In the genomic region with DNA sequence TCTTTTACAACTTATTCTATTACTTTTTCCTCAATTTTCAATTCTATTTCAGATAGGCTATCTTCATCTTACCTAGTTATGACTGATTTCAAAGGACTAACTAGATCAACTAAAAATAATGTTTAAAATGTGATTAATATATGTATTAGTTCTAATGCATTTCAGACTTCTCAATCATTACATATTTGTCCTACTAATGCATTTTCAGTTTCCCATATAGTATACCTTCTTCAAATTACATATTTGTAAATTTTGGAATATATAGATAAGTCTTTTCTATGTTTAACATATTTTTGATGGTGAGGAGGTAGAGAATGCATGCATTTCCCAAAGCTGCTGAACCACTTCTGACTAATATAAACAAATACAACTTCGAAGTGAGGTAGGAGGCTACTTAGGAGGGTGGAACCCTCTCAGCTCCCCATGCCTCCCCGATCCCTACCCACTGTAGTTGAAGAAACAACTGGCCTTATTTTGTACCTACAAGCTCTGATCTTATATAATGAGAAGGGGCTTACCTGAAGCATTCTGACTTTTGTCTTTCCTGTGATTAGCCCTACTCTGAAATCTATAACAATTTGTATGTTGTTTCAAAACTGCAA, we compare ENCODE assay signal across 8 cellular contexts. TPM values are rescaled to one million over a fixed set of nuclear protein-coding genes. Genes with fewer than 3 reads are reported as not detected.
A peak's percentile ranks its signal among the peaks of the same experiment; 100 is the strongest.
DNase-seq lines count a peak whose midpoint lies in the region; ATAC-seq and TF ChIP-seq lines count a peak whose summit lies in the region.

No MANE protein-coding gene starts in this region.

- no peak for DNase-seq in CD4-positive, alpha-beta T cell
- peak; percentile 30 for DNase-seq in choroid plexus epithelial cell (ENCODE audit: low read depth)
- DNase-seq in NOMO-1 treated with DMSO at 0.1 percent for 48 hours (lab: John Stamatoyannopoulos, UW; ENCODE audit: unreplicated experiment), result no peak
- DNase-seq in putamen (ENCODE audit: low spot score), result no peak

- peak overlapping the region; percentile 86 for H3K4me2 ChIP-seq in neural cell (ENCODE audit: low read length)

- CTCF ChIA-PET in CD4-positive, alpha-beta T cell (lab: Charles Lee), result interaction anchor here (0.5 to 1.3 kb wide), 5 partner anchors 21 to 1220 kb away, joined by 3 read pairs; partner anchors contain the start of genes ODR4 and TPR

- peaks cover 56% of the 10 kb centered on the region for H3K4me1 Mint-ChIP-seq in CD4-positive, alpha-beta T cell (ENCODE audit: low read depth)

- H3K9me2 ChIP-seq in neural cell (ENCODE audit: insufficient read depth, low read length), result no peaks in the 10 kb centered on the region

- H3K27ac Mint-ChIP-seq in CD4-positive, alpha-beta T cell, result peak overlapping the region; percentile 95

- no peak overlapping the region for H2AFZ ChIP-seq in neural cell (ENCODE audit: low read depth, low read length)

- TF ChIP-seq CTCF in CD4-positive, alpha-beta T cell (IDR thresholded peaks at IDR 0.05), result no peak
- TF ChIP-seq CTCF in choroid plexus epithelial cell (conservative IDR thresholded peaks at IDR 0.05; ENCODE audit: low read depth, low read length) (no peak), neural cell (IDR thresholded peaks at IDR 0.05; ENCODE audit: poor library complexity, severe bottlenecking) (no peak)

- H3K9me3 ChIP-seq in CD4-positive, alpha-beta T cell (ENCODE audit: control insufficient read depth, low read length), result no peaks in the 10 kb centered on the region
- H3K9me3 ChIP-seq in HUES6 (ENCODE audit: control insufficient read depth, insufficient read depth, low read depth, low read length) (no peaks in the 10 kb centered on the region), neural cell (ENCODE audit: low read length) (no peaks in the 10 kb centered on the region)

- H3K27me3 Mint-ChIP-seq in CD4-positive, alpha-beta T cell, result no peaks in the 10 kb centered on the region

- no peaks in the 10 kb centered on the region for H3K9me3 Mint-ChIP-seq in CD4-positive, alpha-beta T cell

- H3K79me2 ChIP-seq in neural cell (replicated peaks; ENCODE audit: insufficient read depth, low read length), result peaks cover 29% of the 10 kb centered on the region

- intact Hi-C loops in CD4-positive, alpha-beta T cell (cut with DNase I, micrococcal nuclease), result loop anchor here (2.0 to 10.0 kb wide), 5 partner anchors 108 to 1520 kb away; partner anchors contain the start of genes ARPC5 (in 1 of the 2) and RNF2 (in 1 of the 2)

- no peak for TF ChIP-seq RAD21 in neural cell (conservative IDR thresholded peaks at IDR 0.05)

- no peak overlapping the region for H3K9ac ChIP-seq in HUES6 (ENCODE audit: low read length)
- peak overlapping the region; percentile 1 for H3K9ac ChIP-seq in neural cell (ENCODE audit: low read length)

- H3F3A ChIP-seq in neural cell (ENCODE audit: insufficient read depth, low read length, poor library complexity, severe bottlenecking), result no peaks in the 10 kb centered on the region

- H3K27me3 ChIP-seq in CD4-positive, alpha-beta T cell (ENCODE audit: control insufficient read depth, insufficient read depth, low read length), result no peaks in the 10 kb centered on the region
- no peaks in the 10 kb centered on the region for H3K27me3 ChIP-seq in HUES6 (ENCODE audit: control insufficient read depth, insufficient read depth, low read length)
- no peaks in the 10 kb centered on the region for H3K27me3 ChIP-seq in neural cell (ENCODE audit: insufficient read depth, low read depth, low read length)

- no peak for TF ChIP-seq EP300 in neural cell (conservative IDR thresholded peaks at IDR 0.05; ENCODE audit: poor library complexity, severe bottlenecking)

- H3K36me3 ChIP-seq in HUES6 (ENCODE audit: control insufficient read depth, insufficient read depth, low read length) (peaks cover 7% of the 10 kb centered on the region; the same call in 1 of the 2 replicates), neural cell (ENCODE audit: insufficient read depth, low read length) (no peaks in the 10 kb centered on the region)

- H3K4me3 ChIP-seq in HUES6 (ENCODE audit: low read depth, low read length) (peak overlapping the region; percentile 78; the same call in 1 of the 2 replicates), choroid plexus epithelial cell (ENCODE audit: low read depth, low read length) (peak overlapping the region; percentile 17), neural cell (ENCODE audit: low read length) (peak overlapping the region; percentile 80)

- peaks cover 9% of the 10 kb centered on the region; the same call in 1 of the 2 replicates for H3K4me1 ChIP-seq in HUES6 (ENCODE audit: control insufficient read depth, insufficient read depth, low read length)

- POLR2A ChIA-PET in CD4-positive, alpha-beta T cell (lab: Charles Lee), result interaction anchor here (1.1 to 4.2 kb wide), 6 partner anchors 110 to 1220 kb away, joined by 3 to 38 read pairs (median 14); partner anchors contain the start of genes EDEM3, IVNS1ABP, ODR4 and RNF2

- H3K27ac ChIP-seq in CD4-positive, alpha-beta T cell (ENCODE audit: low read depth, low read length), result no peak overlapping the region
- no peak overlapping the region for H3K27ac ChIP-seq in HUES6 (ENCODE audit: low read depth, low read length)
- no peak overlapping the region for H3K27ac ChIP-seq in neural cell (ENCODE audit: low read length)

- no peaks in the 10 kb centered on the region for H4K20me1 ChIP-seq in neural cell (ENCODE audit: insufficient read depth)

- H3K36me3 Mint-ChIP-seq in CD4-positive, alpha-beta T cell (ENCODE audit: low read depth), result peaks cover 30% of the 10 kb centered on the region

- peak overlapping the region; percentile 99 for H3K4me3 Mint-ChIP-seq in CD4-positive, alpha-beta T cell

- ATAC-seq in CD4-positive, alpha-beta T cell (ENCODE audit: poor library complexity), result no peak
- ATAC-seq in HG03571 (IDR thresholded peaks at IDR 0.05; ENCODE audit: unreplicated experiment) (no peak), HG02885 (IDR thresholded peaks at IDR 0.05; ENCODE audit: poor library complexity, unreplicated experiment) (no peak)

TF ChIP-seq in neural cell, 6 proteins besides CTCF, POLR2A, EP300 and RAD21:
- TF ChIP-seq EZH2 (IDR thresholded peaks at IDR 0.05; ENCODE audit: borderline replicate concordance, insufficient read depth, low read length, poor library complexity, severe bottlenecking) (no peak), POLR2AphosphoS5 (IDR thresholded peaks at IDR 0.05) (no peak), TAF1 (IDR thresholded peaks at IDR 0.05; ENCODE audit: low read depth) (no peak), MXI1 (conservative IDR thresholded peaks at IDR 0.05; ENCODE audit: poor library complexity, severe bottlenecking) (no peak), SMC3 (conservative IDR thresholded peaks at IDR 0.05; ENCODE audit: poor library complexity) (no peak)
- TF ChIP-seq, protein P1, sequence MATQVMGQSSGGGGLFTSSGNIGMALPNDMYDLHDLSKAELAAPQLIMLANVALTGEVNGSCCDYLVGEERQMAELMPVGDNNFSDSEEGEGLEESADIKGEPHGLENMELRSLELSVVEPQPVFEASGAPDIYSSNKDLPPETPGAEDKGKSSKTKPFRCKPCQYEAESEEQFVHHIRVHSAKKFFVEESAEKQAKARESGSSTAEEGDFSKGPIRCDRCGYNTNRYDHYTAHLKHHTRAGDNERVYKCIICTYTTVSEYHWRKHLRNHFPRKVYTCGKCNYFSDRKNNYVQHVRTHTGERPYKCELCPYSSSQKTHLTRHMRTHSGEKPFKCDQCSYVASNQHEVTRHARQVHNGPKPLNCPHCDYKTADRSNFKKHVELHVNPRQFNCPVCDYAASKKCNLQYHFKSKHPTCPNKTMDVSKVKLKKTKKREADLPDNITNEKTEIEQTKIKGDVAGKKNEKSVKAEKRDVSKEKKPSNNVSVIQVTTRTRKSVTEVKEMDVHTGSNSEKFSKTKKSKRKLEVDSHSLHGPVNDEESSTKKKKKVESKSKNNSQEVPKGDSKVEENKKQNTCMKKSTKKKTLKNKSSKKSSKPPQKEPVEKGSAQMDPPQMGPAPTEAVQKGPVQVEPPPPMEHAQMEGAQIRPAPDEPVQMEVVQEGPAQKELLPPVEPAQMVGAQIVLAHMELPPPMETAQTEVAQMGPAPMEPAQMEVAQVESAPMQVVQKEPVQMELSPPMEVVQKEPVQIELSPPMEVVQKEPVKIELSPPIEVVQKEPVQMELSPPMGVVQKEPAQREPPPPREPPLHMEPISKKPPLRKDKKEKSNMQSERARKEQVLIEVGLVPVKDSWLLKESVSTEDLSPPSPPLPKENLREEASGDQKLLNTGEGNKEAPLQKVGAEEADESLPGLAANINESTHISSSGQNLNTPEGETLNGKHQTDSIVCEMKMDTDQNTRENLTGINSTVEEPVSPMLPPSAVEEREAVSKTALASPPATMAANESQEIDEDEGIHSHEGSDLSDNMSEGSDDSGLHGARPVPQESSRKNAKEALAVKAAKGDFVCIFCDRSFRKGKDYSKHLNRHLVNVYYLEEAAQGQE (IDR thresholded peaks at IDR 0.05; ENCODE audit: borderline replicate concordance), result no peak

RNA-seq across cellular contexts. Expression of gene TRMT1L, which starts 1.7 kb away (rescaled TPM):
- total RNA-seq in CD4-positive, alpha-beta T cell, result 1 to 10 TPM; 2.8 to 4.7 TPM
- polyA plus RNA-seq in neural cell, result 9.1 and 9.7 TPM in 2 replicates
- 28.0 and 39.1 TPM in 2 replicates for polyA minus RNA-seq in neural cell

RNA-seq across cellular contexts. Expression of gene SWT1, which starts 2.0 kb away (rescaled TPM):
- 1 to 10 TPM; 4.1 to 5.3 TPM for total RNA-seq in CD4-positive, alpha-beta T cell
- 9.1 and 9.3 TPM in 2 replicates for polyA plus RNA-seq in neural cell
- 34.8 and 37.7 TPM in 2 replicates for polyA minus RNA-seq in neural cell

Comparison
In these comparisons a context has a peak if more than half of its experiments do, and no peak if none do; other contexts are left out.
1. H3K4me3 ChIP-seq: peak in every context shown above with its lines; median percentile 80 in neural cell; 78 in HUES6; 17 in choroid plexus epithelial cell.